In genomic region chr12:9740109-9740750, GRCh38 we compare ENCODE assay signal across 9 cellular contexts. TPM values are rescaled to one million over a fixed set of nuclear protein-coding genes. Genes with fewer than 3 reads are reported as not detected.
DNase-seq lines count a peak whose midpoint lies in the region; ATAC-seq and TF ChIP-seq lines count a peak whose summit lies in the region.
"Had no signal": no experiment of that assay in that cellular context is flagged by ENCODE, and none has a peak within 500 bp of the region (broad histone marks: within the 10 kb centered on the region; RNA-seq: fewer than 3 reads in every experiment).

No MANE protein-coding gene starts in this region.

- H3K27me3 ChIP-seq in esophagus squamous epithelium = no peaks in the 10 kb centered on the region

- H3K4me3 ChIP-seq in esophagus squamous epithelium = peak overlapping the region; percentile 19 to 58 (median 40)

- no peaks in the 10 kb centered on the region for H3K36me3 ChIP-seq in esophagus squamous epithelium

- peaks cover 0 to 47% (median 4%) of the 10 kb centered on the region in 3 donors for H3K4me1 ChIP-seq in esophagus squamous epithelium

- peak overlapping the region; percentile 75 for H3K27ac Mint-ChIP-seq in T-helper 1 cell treated with Interleukin-12 subunit alpha and Interleukin-12 subunit beta and Interleukin-4 antibody, amounts not matched to agents 30 μg/mL and 1 μg/mL, for 36 hours
- H3K27ac Mint-ChIP-seq in stimulated activated memory B cell treated with anti-CD40 and anti-IgM and Interleukin-4, amounts not matched to agents 10 μg/mL and 1 μg/mL and 100 μg/mL, for 72 hours = peak overlapping the region; percentile 91

- H3K4me3 Mint-ChIP-seq in T-helper 1 cell treated with Interleukin-12 subunit alpha and Interleukin-12 subunit beta and Interleukin-4 antibody, amounts not matched to agents 30 μg/mL and 1 μg/mL, for 36 hours = peak overlapping the region; percentile 52
- H3K4me3 Mint-ChIP-seq in stimulated activated memory B cell treated with anti-CD40 and anti-IgM and Interleukin-4, amounts not matched to agents 10 μg/mL and 1 μg/mL and 100 μg/mL, for 72 hours = peak overlapping the region; percentile 76

- intact Hi-C loops in esophagus squamous epithelium (cut with DNase I) = loop anchor here (10.0 kb wide), 1 partner anchor 185 kb away; no protein-coding TSS in a partner anchor

- H3K9me3 ChIP-seq in esophagus squamous epithelium = no peaks in the 10 kb centered on the region

- ATAC-seq in GM18867 (IDR thresholded peaks at IDR 0.05; ENCODE audit: unreplicated experiment) (peak; percentile 51), HG03196 (IDR thresholded peaks at IDR 0.05; ENCODE audit: unreplicated experiment) (no peak), GM19397 (IDR thresholded peaks at IDR 0.05; ENCODE audit: unreplicated experiment) (no peak)
- ATAC-seq in stimulated activated memory B cell treated with anti-CD40 and anti-IgM and Interleukin-4, amounts not matched to agents 10 μg/mL and 1 μg/mL and 100 μg/mL, for 72 hours = peak; percentile 80

- H3K27me3 Mint-ChIP-seq in T-helper 1 cell treated with Interleukin-12 subunit alpha and Interleukin-12 subunit beta and Interleukin-4 antibody, amounts not matched to agents 30 μg/mL and 1 μg/mL, for 36 hours (ENCODE audit: low read depth) = no peaks in the 10 kb centered on the region
- no peaks in the 10 kb centered on the region for H3K27me3 Mint-ChIP-seq in stimulated activated memory B cell treated with anti-CD40 and anti-IgM and Interleukin-4, amounts not matched to agents 10 μg/mL and 1 μg/mL and 100 μg/mL, for 72 hours

- peak overlapping the region; percentile 7 to 80 (median 50) for H3K27ac ChIP-seq in esophagus squamous epithelium
- H3K27ac ChIP-seq: RWPE1 had no signal

- H3K36me3 Mint-ChIP-seq in T-helper 1 cell treated with Interleukin-12 subunit alpha and Interleukin-12 subunit beta and Interleukin-4 antibody, amounts not matched to agents 30 μg/mL and 1 μg/mL, for 36 hours (ENCODE audit: low read depth) = peaks cover 21% of the 10 kb centered on the region
- H3K36me3 Mint-ChIP-seq in stimulated activated memory B cell treated with anti-CD40 and anti-IgM and Interleukin-4, amounts not matched to agents 10 μg/mL and 1 μg/mL and 100 μg/mL, for 72 hours = peaks cover 12% of the 10 kb centered on the region

- whole genome bisulfite sequencing in esophagus squamous epithelium, 2 donors = 47 to 77% methylated on average over 7 of the region's 7 CpGs

- peaks cover 62% of the 10 kb centered on the region for H3K4me1 Mint-ChIP-seq in T-helper 1 cell treated with Interleukin-12 subunit alpha and Interleukin-12 subunit beta and Interleukin-4 antibody, amounts not matched to agents 30 μg/mL and 1 μg/mL, for 36 hours (ENCODE audit: low read depth)
- H3K4me1 Mint-ChIP-seq in stimulated activated memory B cell treated with anti-CD40 and anti-IgM and Interleukin-4, amounts not matched to agents 10 μg/mL and 1 μg/mL and 100 μg/mL, for 72 hours = peaks cover 79% of the 10 kb centered on the region

- peak in 1 of 4 donors; percentile 6 for TF ChIP-seq POLR2A in esophagus squamous epithelium (IDR thresholded peaks at IDR 0.05)

- peaks cover 17% of the 10 kb centered on the region for H3K9me3 Mint-ChIP-seq in T-helper 1 cell treated with Interleukin-12 subunit alpha and Interleukin-12 subunit beta and Interleukin-4 antibody, amounts not matched to agents 30 μg/mL and 1 μg/mL, for 36 hours
- peaks cover 4% of the 10 kb centered on the region for H3K9me3 Mint-ChIP-seq in stimulated activated memory B cell treated with anti-CD40 and anti-IgM and Interleukin-4, amounts not matched to agents 10 μg/mL and 1 μg/mL and 100 μg/mL, for 72 hours

- DNase-seq in esophagus squamous epithelium (lab: John Stamatoyannopoulos, UW) = no peak
- no peak for DNase-seq in UCSD-AML1 (lab: John Stamatoyannopoulos, UW; ENCODE audit: unreplicated experiment)
- DNase-seq: activated gamma-delta T cell treated with Interleukin-2 at 50 U/mL for 16 hours had no signal

- no peak for TF ChIP-seq CTCF in esophagus squamous epithelium (IDR thresholded peaks at IDR 0.05)

RNA-seq across cellular contexts. Expression of gene CLECL1, which starts 7.3 kb away (rescaled TPM):
- total RNA-seq in esophagus squamous epithelium = 1 to 10 TPM in 1 of 4 donors, not detected in 3; 1.1 TPM

RNA-seq across cellular contexts. Expression of gene CD69, which starts 20.5 kb away (rescaled TPM):
- 1 to 10 TPM in 3 of 4 donors, under 1 TPM in 1; 0.99 to 6.7 (median 2.7) TPM for total RNA-seq in esophagus squamous epithelium

Comparison
In these comparisons a context has a peak if more than half of its experiments do, and no peak if none do; other contexts are left out.
1. ATAC-seq: peak in GM18867 (single experiment) and stimulated activated memory B cell treated with anti-CD40 and anti-IgM and Interleukin-4, amounts not matched to agents 10 μg/mL and 1 μg/mL and 100 μg/mL, for 72 hours (single experiment); none in HG03196 (single experiment) and GM19397 (single experiment).